12 cellular contexts compared by ENCODE assay signal in the genomic region with DNA sequence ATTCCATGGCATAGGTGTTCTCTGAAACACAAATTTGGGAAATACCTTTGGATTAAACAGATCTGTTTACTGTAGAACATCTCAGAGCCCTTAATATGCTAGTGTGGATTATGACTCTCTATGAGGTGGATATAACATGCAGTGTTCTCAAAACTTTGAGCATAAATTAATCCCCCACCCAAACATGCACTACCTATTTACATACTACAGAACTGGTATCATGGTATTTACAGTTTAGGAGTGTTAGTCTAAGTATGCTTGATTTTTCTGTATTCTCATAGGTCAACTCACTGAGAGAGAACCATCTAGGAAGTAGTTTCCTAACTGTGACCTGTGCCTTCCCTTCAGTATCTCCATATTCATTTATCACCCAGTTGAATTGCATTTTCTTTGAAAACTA. TPM values are rescaled to one million over a fixed set of nuclear protein-coding genes. Genes with fewer than 3 reads are reported as not detected.
A peak's percentile ranks its signal among the peaks of the same experiment; 100 is the strongest.
DNase-seq lines count a peak whose midpoint lies in the region; ATAC-seq and TF ChIP-seq lines count a peak whose summit lies in the region.
"Had no signal": no experiment of that assay in that cellular context is flagged by ENCODE, and none has a peak within 500 bp of the region (broad histone marks: within the 10 kb centered on the region; RNA-seq: fewer than 3 reads in every experiment).

No MANE protein-coding gene starts in this region.

- H3F3A ChIP-seq in GM23338 (replicated peaks; ENCODE audit: low read depth): no peaks in the 10 kb centered on the region

- peaks cover 26 to 37% (median 33%) of the 10 kb centered on the region in 10 experiments for H3K4me1 ChIP-seq in BLaER1 treated with 17β-estradiol and CSF1 and Interleukin-3, amounts not matched to agents 10 nM and 100 nM
- H3K4me1 ChIP-seq in GM23338 (ENCODE audit: insufficient read depth) (peaks cover 14% of the 10 kb centered on the region), OCI-LY7 (ENCODE audit: insufficient read depth, low read length, poor library complexity, severe bottlenecking) (no peaks in the 10 kb centered on the region)
- H3K4me1 ChIP-seq: colonic mucosa had no signal

- BruUV-seq in OCI-LY7 (replicated peaks; lab: Mats Ljungman, UMichigan): no TSS peak

- peaks cover 10% of the 10 kb centered on the region; the same call in 2 of the 3 replicates for H3K36me3 Mint-ChIP-seq in GM23338 (ENCODE audit: low read depth)
- H3K36me3 Mint-ChIP-seq in activated T-cell treated with anti-CD3 and anti-CD28 coated beads, Interleukin-2, amount 50 U/mL, for 72 hours (ENCODE audit: insufficient read depth in 2 of 2): peaks cover 0 to 2% of the 10 kb centered on the region in 2 donors
- H3K36me3 Mint-ChIP-seq in memory B cell: peaks cover 20% of the 10 kb centered on the region

- H3K9me3 Mint-ChIP-seq in GM23338 (no peaks in the 10 kb centered on the region), memory B cell (no peaks in the 10 kb centered on the region)
- H3K9me3 Mint-ChIP-seq in activated T-cell treated with anti-CD3 and anti-CD28 coated beads, Interleukin-2, amount 50 U/mL, for 72 hours: no peaks in the 10 kb centered on the region
- H3K9me3 Mint-ChIP-seq: CD14-positive monocyte had no signal

- peaks cover 26 to 85% (median 54%) of the 10 kb centered on the region in 11 experiments for H3K36me3 ChIP-seq in BLaER1 treated with 17β-estradiol and CSF1 and Interleukin-3, amounts not matched to agents 10 nM and 100 nM
- H3K36me3 ChIP-seq in GM23338 (ENCODE audit: insufficient read depth) (no peaks in the 10 kb centered on the region), brain microvascular endothelial cell (replicated peaks) (peaks cover 30% of the 10 kb centered on the region), OCI-LY7 (ENCODE audit: insufficient read depth, low read length) (peaks cover 30% of the 10 kb centered on the region; the same call in 1 of the 2 replicates)
- H3K36me3 ChIP-seq: colonic mucosa had no signal

- in situ Hi-C loops in brain microvascular endothelial cell (cut with HindIII; ENCODE audit: low pct_ligation_motif_present, low sequenced_read_pairs): no loop called here

- H4K20me1 ChIP-seq in BLaER1 treated with 17β-estradiol and CSF1 and Interleukin-3, amounts not matched to agents 10 nM and 100 nM: peaks cover 0 to 14% (median 0%) of the 10 kb centered on the region in 11 experiments; a peak in 2 of 22 replicates
- H4K20me1 ChIP-seq in GM23338 (replicated peaks; ENCODE audit: insufficient read depth) (no peaks in the 10 kb centered on the region), OCI-LY7 (ENCODE audit: insufficient read depth, low read length) (no peaks in the 10 kb centered on the region)

- intact Hi-C loops in OCI-LY7 (cut with micrococcal nuclease; ENCODE audit: unreplicated experiment): loop anchor here (5.0 kb wide), 1 partner anchor 223 kb away; no protein-coding TSS in a partner anchor

- H3K9me3 ChIP-seq in BLaER1 treated with 17β-estradiol and CSF1 and Interleukin-3, amounts not matched to agents 10 nM and 100 nM (replicated peaks in 1 of 11): no peaks in the 10 kb centered on the region
- H3K9me3 ChIP-seq in OCI-LY7 (ENCODE audit: low read length): no peaks in the 10 kb centered on the region
- H3K9me3 ChIP-seq: colonic mucosa, mucosa of descending colon had no signal

- H3K4me3 Mint-ChIP-seq in GM23338: no peak overlapping the region
- H3K4me3 Mint-ChIP-seq in activated T-cell treated with anti-CD3 and anti-CD28 coated beads, Interleukin-2, amount 50 U/mL, for 72 hours: peak overlapping the region; percentile 38 to 86
- H3K4me3 Mint-ChIP-seq in memory B cell: no peak overlapping the region
- H3K4me3 Mint-ChIP-seq: CD14-positive monocyte had no signal

- CTCF ChIA-PET in OCI-LY7 (lab: Charles Lee; ENCODE audit: unreplicated experiment): no interaction called here

- no peak for ATAC-seq in GM23338
- peak; percentile 57 to 76 for ATAC-seq in activated T-cell treated with anti-CD3 and anti-CD28 coated beads, Interleukin-2, amount 50 U/mL, for 72 hours (replicated peaks in 1 of 2)
- no peak for ATAC-seq in memory B cell (ENCODE audit: low read depth)

- H3K4me1 Mint-ChIP-seq in GM23338: peaks cover 15% of the 10 kb centered on the region
- peaks cover 36% of the 10 kb centered on the region for H3K4me1 Mint-ChIP-seq in activated T-cell treated with anti-CD3 and anti-CD28 coated beads, Interleukin-2, amount 50 U/mL, for 72 hours (ENCODE audit: low read depth)
- peaks cover 5% of the 10 kb centered on the region for H3K4me1 Mint-ChIP-seq in memory B cell

- H3K27me3 Mint-ChIP-seq in GM23338 (ENCODE audit: insufficient read depth, low read depth, poor library complexity): peaks cover 5% of the 10 kb centered on the region
- no peaks in the 10 kb centered on the region for H3K27me3 Mint-ChIP-seq in activated T-cell treated with anti-CD3 and anti-CD28 coated beads, Interleukin-2, amount 50 U/mL, for 72 hours (ENCODE audit: low read depth)
- H3K27me3 Mint-ChIP-seq in memory B cell: no peaks in the 10 kb centered on the region

- H3K27ac Mint-ChIP-seq in GM23338 (no peak overlapping the region), memory B cell (peak overlapping the region; percentile 47)
- H3K27ac Mint-ChIP-seq in activated T-cell treated with anti-CD3 and anti-CD28 coated beads, Interleukin-2, amount 50 U/mL, for 72 hours: peak overlapping the region; percentile 99

- peak overlapping the region in 10 of 11 experiments; percentile 23 to 83 (median 75); a peak in 18 of 22 replicates for H3K9ac ChIP-seq in BLaER1 treated with 17β-estradiol and CSF1 and Interleukin-3, amounts not matched to agents 10 nM and 100 nM

- H3K27me3 ChIP-seq in BLaER1 treated with 17β-estradiol and CSF1 and Interleukin-3, amounts not matched to agents 10 nM and 100 nM: no peaks in the 10 kb centered on the region
- H3K27me3 ChIP-seq in GM23338 (ENCODE audit: insufficient read depth): peaks cover 13% of the 10 kb centered on the region; the same call in 1 of the 2 replicates
- H3K27me3 ChIP-seq in brain microvascular endothelial cell (replicated peaks): no peaks in the 10 kb centered on the region
- H3K27me3 ChIP-seq: colonic mucosa had no signal

- peak overlapping the region; percentile 54 to 78 (median 69); a peak in 21 of 22 replicates for H3K4me2 ChIP-seq in BLaER1 treated with 17β-estradiol and CSF1 and Interleukin-3, amounts not matched to agents 10 nM and 100 nM
- H3K4me2 ChIP-seq in GM23338 (0 out of 2 replicates have a peak overlapping the region, but pooled peaks have one; percentile 7), OCI-LY7 (ENCODE audit: low read length) (no peak overlapping the region)

- no peak overlapping the region for H2AFZ ChIP-seq in GM23338
- no peak overlapping the region for H2AFZ ChIP-seq in OCI-LY7 (ENCODE audit: low read length)

- TF ChIP-seq CTCF in GM23338 (conservative IDR thresholded peaks at IDR 0.05; ENCODE audit: low read depth in 2 of 2): no peak
- TF ChIP-seq CTCF in brain microvascular endothelial cell (IDR thresholded peaks at IDR 0.05; ENCODE audit: low read depth, low read length, missing control alignments): no peak
- TF ChIP-seq CTCF in OCI-LY7 (conservative IDR thresholded peaks at IDR 0.05; ENCODE audit: low read length): no peak

- H3K79me2 ChIP-seq in GM23338 (replicated peaks; ENCODE audit: insufficient read depth): no peaks in the 10 kb centered on the region
- H3K79me2 ChIP-seq in OCI-LY7 (ENCODE audit: insufficient read depth, low read depth, low read length): no peaks in the 10 kb centered on the region

- no peak for DNase-seq in GM23338 (ENCODE audit: low spot score)
- DNase-seq in activated T-cell treated with anti-CD3 and anti-CD28 coated beads, Interleukin-2, amount 50 U/mL, for 72 hours: peak in 1 of 2 donors; percentile 10
- DNase-seq in memory B cell (ENCODE audit: low spot score in 2 of 2): no peak
- no peak for DNase-seq in NCI-H1105 (lab: John Stamatoyannopoulos, UW)
- no peak for DNase-seq in brain microvascular endothelial cell
- no peak for DNase-seq in OCI-LY7 (ENCODE audit: low spot score)
- no peak for DNase-seq in T-helper 9 cell
- DNase-seq: colonic mucosa, Right ventricle myocardium superior had no signal

- peak overlapping the region in 10 of 11 experiments; percentile 27 to 95 (median 91); a peak in 19 of 22 replicates for H3K27ac ChIP-seq in BLaER1 treated with 17β-estradiol and CSF1 and Interleukin-3, amounts not matched to agents 10 nM and 100 nM
- no peak overlapping the region for H3K27ac ChIP-seq in GM23338 (ENCODE audit: low read depth)
- no peak overlapping the region for H3K27ac ChIP-seq in brain microvascular endothelial cell
- H3K27ac ChIP-seq in OCI-LY7 (ENCODE audit: low read depth, low read length, poor library complexity, severe bottlenecking): no peak overlapping the region

- POLR2A ChIA-PET in OCI-LY7 (lab: Charles Lee): no interaction called here

- H3K9me2 ChIP-seq in GM23338 (ENCODE audit: insufficient read depth): no peaks in the 10 kb centered on the region
- H3K9me2 ChIP-seq in OCI-LY7 (ENCODE audit: insufficient read depth, low read length): no peaks in the 10 kb centered on the region

- no peak overlapping the region for H3K4me3 ChIP-seq in BLaER1 treated with 17β-estradiol and CSF1 and Interleukin-3, amounts not matched to agents 10 nM and 100 nM
- H3K4me3 ChIP-seq in GM23338 (no peak overlapping the region), brain microvascular endothelial cell (ENCODE audit: low read depth, low read length) (no peak overlapping the region), OCI-LY7 (ENCODE audit: low read depth, low read length, poor library complexity, severe bottlenecking) (no peak overlapping the region)
- H3K4me3 ChIP-seq: colonic mucosa, mucosa of descending colon had no signal

TF ChIP-seq in GM23338, 12 proteins besides CTCF, POLR2A, EP300 and RAD21 (continues in another document):
- TF ChIP-seq EZH2 (IDR thresholded peaks at IDR 0.05; ENCODE audit: low read depth, unreplicated experiment) (no peak), EZH2phosphoT487 (IDR thresholded peaks at IDR 0.05; ENCODE audit: unreplicated experiment) (no peak)

RNA-seq across cellular contexts. Expression of gene ZNF609, which starts 30.9 kb away (rescaled TPM):
- total RNA-seq in GM23338 (2014; rRNA removed; shearing (Covaris generic)): 34.2 and 40.2 TPM in 2 replicates
- 26.4 and 29.6 TPM in 2 replicates for polyA plus RNA-seq in GM23338 (2016; fragmentation: Nextera tagmentation; extraction: Ambion mirVana)
- 10 to 100 TPM; 43.9 to 52.6 TPM for total RNA-seq in activated T-cell treated with anti-CD3 and anti-CD28 coated beads, Interleukin-2, amount 50 U/mL, for 72 hours
- 17.2 and 18.5 TPM in 2 replicates for total RNA-seq in OCI-LY7 (2014; rRNA removed; shearing (Covaris generic))
- total RNA-seq in OCI-LY7 (2022): 35.1 and 35.4 TPM in 2 replicates

RNA-seq across cellular contexts. Expression of gene TRIP4, which starts 41.8 kb away (rescaled TPM):
- 9.8 and 10.3 TPM in 2 replicates for total RNA-seq in GM23338 (2014; rRNA removed; shearing (Covaris generic))
- polyA plus RNA-seq in GM23338 (2016; fragmentation: Nextera tagmentation; extraction: Ambion mirVana): 16.0 and 16.6 TPM in 2 replicates
- 10 to 100 TPM; 27.9 to 29.7 TPM for total RNA-seq in activated T-cell treated with anti-CD3 and anti-CD28 coated beads, Interleukin-2, amount 50 U/mL, for 72 hours
- 9.3 TPM in 2 replicates for total RNA-seq in OCI-LY7 (2014; rRNA removed; shearing (Covaris generic))
- 20.5 and 21.0 TPM in 2 replicates for total RNA-seq in OCI-LY7 (2022)

RNA-seq across cellular contexts. Expression of gene PCLAF, which starts 48.2 kb away (rescaled TPM):
- 48.9 and 52.7 TPM in 2 replicates for total RNA-seq in GM23338 (2014; rRNA removed; shearing (Covaris generic))
- 202 and 206 TPM in 2 replicates for polyA plus RNA-seq in GM23338 (2016; fragmentation: Nextera tagmentation; extraction: Ambion mirVana)
- 10 to 100 TPM; 70.6 to 77.7 TPM for total RNA-seq in activated T-cell treated with anti-CD3 and anti-CD28 coated beads, Interleukin-2, amount 50 U/mL, for 72 hours
- 49.3 TPM in 2 replicates for total RNA-seq in OCI-LY7 (2014; rRNA removed; shearing (Covaris generic))
- 99.5 and 100 TPM in 2 replicates for total RNA-seq in OCI-LY7 (2022)
- polyA plus RNA-seq: CD14-positive monocyte had no signal

Comparison
In these comparisons a context has a peak if more than half of its experiments do, and no peak if none do; other contexts are left out.
1. H3K27ac ChIP-seq: peak in BLaER1 treated with 17β-estradiol and CSF1 and Interleukin-3, amounts not matched to agents 10 nM and 100 nM (10 of 11); none in GM23338 (single experiment), brain microvascular endothelial cell (single experiment) and OCI-LY7 (single experiment).
2. ATAC-seq: peak in activated T-cell treated with anti-CD3 and anti-CD28 coated beads, Interleukin-2, amount 50 U/mL, for 72 hours (2 of 2); none in GM23338 (single experiment) and memory B cell (single experiment).
3. H3K4me3 Mint-ChIP-seq: peak in activated T-cell treated with anti-CD3 and anti-CD28 coated beads, Interleukin-2, amount 50 U/mL, for 72 hours (2 of 2); none in GM23338 (single experiment) and memory B cell (single experiment).